Comparison of ENCODE assay signal across 22 cellular contexts in the genomic region with DNA sequence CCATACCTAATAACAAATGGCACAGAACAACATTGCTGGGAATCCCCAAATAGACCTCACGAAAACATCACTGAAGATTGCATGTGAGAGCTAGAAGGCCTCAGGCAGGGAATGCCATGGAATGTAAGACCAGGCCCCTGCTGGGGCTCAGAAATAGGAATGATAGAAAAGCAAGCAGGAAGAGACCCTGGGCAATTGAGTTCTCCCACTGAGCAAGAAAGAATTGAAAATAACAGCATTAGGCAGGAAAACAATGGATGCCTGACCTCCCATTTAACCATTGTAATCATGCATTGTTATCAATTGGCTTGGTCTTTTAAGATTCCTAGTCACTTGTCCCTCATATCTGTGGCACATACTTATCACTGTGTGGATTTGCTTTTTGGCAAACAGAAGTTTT.
"Had no signal": no experiment of that assay in that cellular context is flagged by ENCODE, and none has a peak within 500 bp of the region (broad histone marks: within the 10 kb centered on the region; RNA-seq: fewer than 3 reads in every experiment).

No MANE protein-coding gene starts in this region.

- ATAC-seq: effector memory CD8-positive, alpha-beta T cell; foreskin keratinocyte; left cardiac atrium; naive thymus-derived CD8-positive, alpha-beta T cell; sciatic nerve; stimulated activated effector memory CD8-positive, alpha-beta T cell treated with anti-CD3 and anti-CD28 coated beads, Interleukin-12 subunit alpha, Interleukin-12 subunit beta, amount 100 ng/mL, for 72 hours had no signal

- H3K9ac ChIP-seq: parathyroid adenoma had no signal

- H3K4me1 ChIP-seq: foreskin keratinocyte, parathyroid adenoma, stomach had no signal

- DNase-seq: activated B cell treated with CpG ODN at 0.5 μM for 24 hours; activated CD4-positive, alpha-beta T cell treated with anti-CD3 and anti-CD28 coated beads, Interleukin-2, amount 10 ng/mL, durations not matched to agents 24 days and 14 days; activated CD8-positive, alpha-beta memory T cell treated with anti-CD3 and anti-CD28 coated beads, Interleukin-2, amount 50 U/mL, for 4 hours; activated gamma-delta T cell treated with Interleukin-2 at 50 U/mL for 16 hours; activated naive CD8-positive, alpha-beta T cell treated with anti-CD3 and anti-CD28 coated beads for 36 hours; amniotic stem cell; effector memory CD8-positive, alpha-beta T cell; foreskin keratinocyte; glutamatergic neuron; hippocampal formation; left cardiac atrium; mesenchymal stem cell; naive thymus-derived CD8-positive, alpha-beta T cell; stimulated activated CD4-positive, alpha-beta T cell treated with anti-CD3 and anti-CD28 coated beads, Interleukin-4, amount 100 ng/mL, for 1 hour; stomach; trophoblast cell had no signal

- H3K27ac ChIP-seq: epithelial cell of prostate, foreskin keratinocyte, neutrophil, parathyroid adenoma, stomach had no signal

- H3K79me2 ChIP-seq: parathyroid adenoma had no signal

- H3K36me3 ChIP-seq: neutrophil, stomach had no signal

- H3K9me3 ChIP-seq: neutrophil had no signal

- H3K27me3 ChIP-seq: foreskin keratinocyte, neutrophil, stomach had no signal

- H3K4me2 ChIP-seq: smooth muscle cell had no signal

- H3K4me3 ChIP-seq: smooth muscle cell, stomach had no signal
